ENCODE assay signal across 1 cellular context in genomic region chr22:21001601-21002325, GRCh38.
TF ChIP-seq lines count a peak whose summit lies in the region.

Gene THAP7, minus strand, starts transcription at chr22:21002118. Its CDS starts 207 bp downstream, at chr22:21001911.

TF ChIP-seq in HepG2, 621 proteins besides CTCF, POLR2A, EP300 and RAD21 (continued from another document and continues in another):
- TF ChIP-seq TCF12 (IDR thresholded peaks at IDR 0.05): no peak
- TF ChIP-seq TCF12 (CRISPR knock-in tag; IDR thresholded peaks at IDR 0.05): peak; percentile 59; the same call in 1 of the 2 replicates
- TF ChIP-seq, protein P1, sequence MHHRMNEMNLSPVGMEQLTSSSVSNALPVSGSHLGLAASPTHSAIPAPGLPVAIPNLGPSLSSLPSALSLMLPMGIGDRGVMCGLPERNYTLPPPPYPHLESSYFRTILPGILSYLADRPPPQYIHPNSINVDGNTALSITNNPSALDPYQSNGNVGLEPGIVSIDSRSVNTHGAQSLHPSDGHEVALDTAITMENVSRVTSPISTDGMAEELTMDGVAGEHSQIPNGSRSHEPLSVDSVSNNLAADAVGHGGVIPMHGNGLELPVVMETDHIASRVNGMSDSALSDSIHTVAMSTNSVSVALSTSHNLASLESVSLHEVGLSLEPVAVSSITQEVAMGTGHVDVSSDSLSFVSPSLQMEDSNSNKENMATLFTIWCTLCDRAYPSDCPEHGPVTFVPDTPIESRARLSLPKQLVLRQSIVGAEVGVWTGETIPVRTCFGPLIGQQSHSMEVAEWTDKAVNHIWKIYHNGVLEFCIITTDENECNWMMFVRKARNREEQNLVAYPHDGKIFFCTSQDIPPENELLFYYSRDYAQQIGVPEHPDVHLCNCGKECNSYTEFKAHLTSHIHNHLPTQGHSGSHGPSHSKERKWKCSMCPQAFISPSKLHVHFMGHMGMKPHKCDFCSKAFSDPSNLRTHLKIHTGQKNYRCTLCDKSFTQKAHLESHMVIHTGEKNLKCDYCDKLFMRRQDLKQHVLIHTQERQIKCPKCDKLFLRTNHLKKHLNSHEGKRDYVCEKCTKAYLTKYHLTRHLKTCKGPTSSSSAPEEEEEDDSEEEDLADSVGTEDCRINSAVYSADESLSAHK (CRISPR knock-in tag; IDR thresholded peaks at IDR 0.05; ENCODE audit: borderline replicate concordance): 0 out of 2 replicates have a peak, but pooled peaks have one; percentile 27
- TF ChIP-seq HHEX (CRISPR knock-in tag; IDR thresholded peaks at IDR 0.05): no peak
- TF ChIP-seq ATF5 (CRISPR knock-in tag; IDR thresholded peaks at IDR 0.05; ENCODE audit: low read depth): no peak
- peak; percentile 53 for TF ChIP-seq DR1 (CRISPR knock-in tag; IDR thresholded peaks at IDR 0.05)
- peak; percentile 88 for TF ChIP-seq ZNF205 (CRISPR knock-in tag; IDR thresholded peaks at IDR 0.05)
- peak; percentile 86 for TF ChIP-seq REPIN1 (CRISPR knock-in tag; IDR thresholded peaks at IDR 0.05; ENCODE audit: borderline replicate concordance, low read depth)
- TF ChIP-seq ZNF274 (CRISPR knock-in tag; IDR thresholded peaks at IDR 0.05): peak; percentile 69; the same call in 1 of the 2 replicates
- peak; percentile 75 for TF ChIP-seq HNRNPLL (IDR thresholded peaks at IDR 0.05; ENCODE audit: low read depth, low read length, poor library complexity, severe bottlenecking)
- TF ChIP-seq WIZ (CRISPR knock-in tag; IDR thresholded peaks at IDR 0.05): no peak
- peak; percentile 75 for TF ChIP-seq AGO2 (optimal IDR thresholded peaks at IDR 0.05; ENCODE audit: low read depth, low read length)
- TF ChIP-seq THAP9 (CRISPR knock-in tag; IDR thresholded peaks at IDR 0.05; ENCODE audit: borderline replicate concordance): peak; percentile 76
- peak; percentile 41; the same call in 1 of the 2 replicates for TF ChIP-seq ZBTB26 (CRISPR knock-in tag; IDR thresholded peaks at IDR 0.05; ENCODE audit: borderline replicate concordance)
- no peak for TF ChIP-seq ZNF441 (CRISPR knock-in tag; IDR thresholded peaks at IDR 0.05; ENCODE audit: borderline replicate concordance)
- TF ChIP-seq ZNF788 (CRISPR knock-in tag; IDR thresholded peaks at IDR 0.05; ENCODE audit: borderline replicate concordance): peak; percentile 25; the same call in 1 of the 2 replicates
- no peak for TF ChIP-seq ZSCAN22 (CRISPR knock-in tag; IDR thresholded peaks at IDR 0.05)
- peak; percentile 53 for TF ChIP-seq ZNF407 (CRISPR knock-in tag; IDR thresholded peaks at IDR 0.05; ENCODE audit: not compliant biosample characterization)
- TF ChIP-seq, protein P2, sequence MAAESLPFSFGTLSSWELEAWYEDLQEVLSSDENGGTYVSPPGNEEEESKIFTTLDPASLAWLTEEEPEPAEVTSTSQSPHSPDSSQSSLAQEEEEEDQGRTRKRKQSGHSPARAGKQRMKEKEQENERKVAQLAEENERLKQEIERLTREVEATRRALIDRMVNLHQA (CRISPR knock-in tag; IDR thresholded peaks at IDR 0.05): no peak
- peak; percentile 94 for TF ChIP-seq ZNF776 (CRISPR knock-in tag; IDR thresholded peaks at IDR 0.05)
- TF ChIP-seq ZNF83 (CRISPR knock-in tag; IDR thresholded peaks at IDR 0.05; ENCODE audit: borderline replicate concordance): peak; percentile 37; the same call in 1 of the 2 replicates
- peak; percentile 51; the same call in 1 of the 2 replicates for TF ChIP-seq SALL2 (CRISPR knock-in tag; IDR thresholded peaks at IDR 0.05)
- no peak; the same call in none of the 2 replicates for TF ChIP-seq NFE2L1 (CRISPR knock-in tag; IDR thresholded peaks at IDR 0.05; ENCODE audit: borderline replicate concordance)
- TF ChIP-seq ZNF615 (CRISPR knock-in tag; IDR thresholded peaks at IDR 0.05; ENCODE audit: borderline replicate concordance): no peak
- TF ChIP-seq SMAD1 (CRISPR knock-in tag; IDR thresholded peaks at IDR 0.05; ENCODE audit: borderline replicate concordance, low read depth): no peak; the same call in none of the 2 replicates
- no peak for TF ChIP-seq PHF5A (CRISPR knock-in tag; IDR thresholded peaks at IDR 0.05; ENCODE audit: low read depth, unreplicated experiment)
- TF ChIP-seq TBL1XR1 (IDR thresholded peaks at IDR 0.05; ENCODE audit: borderline replicate concordance, low read length, partially characterized antibody): no peak
- TF ChIP-seq HDAC6 (IDR thresholded peaks at IDR 0.05; ENCODE audit: low read depth, low read length): no peak
- TF ChIP-seq ZKSCAN5 (CRISPR knock-in tag; IDR thresholded peaks at IDR 0.05): no peak
- peak; percentile 75 for TF ChIP-seq SMAD9 (CRISPR knock-in tag; IDR thresholded peaks at IDR 0.05)
- TF ChIP-seq POLR2AphosphoS2 (IDR thresholded peaks at IDR 0.05; ENCODE audit: low read depth, low read length): 0 out of 2 replicates have a peak, but pooled peaks have one; percentile 16
- peak; percentile 91 for TF ChIP-seq MTA1 (CRISPR knock-in tag; IDR thresholded peaks at IDR 0.05; ENCODE audit: borderline replicate concordance)
- no peak for TF ChIP-seq NR3C1 (CRISPR knock-in tag; IDR thresholded peaks at IDR 0.05)
- peak; percentile 91 for TF ChIP-seq RNF2 (conservative IDR thresholded peaks at IDR 0.05; ENCODE audit: low read depth)
- TF ChIP-seq ZNF841 (CRISPR knock-in tag; IDR thresholded peaks at IDR 0.05; ENCODE audit: borderline replicate concordance): no peak
- peak; percentile 50 for TF ChIP-seq TBX3 (IDR thresholded peaks at IDR 0.05; ENCODE audit: borderline replicate concordance)
- no peak for TF ChIP-seq XBP1 (CRISPR knock-in tag; IDR thresholded peaks at IDR 0.05)
- peak; percentile 77; the same call in 1 of the 2 replicates for TF ChIP-seq MYNN (CRISPR knock-in tag; IDR thresholded peaks at IDR 0.05; ENCODE audit: low read depth)
- no peak for TF ChIP-seq ZNF672 (CRISPR knock-in tag; IDR thresholded peaks at IDR 0.05)
- TF ChIP-seq FOXA3 (CRISPR knock-in tag; IDR thresholded peaks at IDR 0.05): peak; percentile 16; the same call in 1 of the 2 replicates
- TF ChIP-seq, protein P3, sequence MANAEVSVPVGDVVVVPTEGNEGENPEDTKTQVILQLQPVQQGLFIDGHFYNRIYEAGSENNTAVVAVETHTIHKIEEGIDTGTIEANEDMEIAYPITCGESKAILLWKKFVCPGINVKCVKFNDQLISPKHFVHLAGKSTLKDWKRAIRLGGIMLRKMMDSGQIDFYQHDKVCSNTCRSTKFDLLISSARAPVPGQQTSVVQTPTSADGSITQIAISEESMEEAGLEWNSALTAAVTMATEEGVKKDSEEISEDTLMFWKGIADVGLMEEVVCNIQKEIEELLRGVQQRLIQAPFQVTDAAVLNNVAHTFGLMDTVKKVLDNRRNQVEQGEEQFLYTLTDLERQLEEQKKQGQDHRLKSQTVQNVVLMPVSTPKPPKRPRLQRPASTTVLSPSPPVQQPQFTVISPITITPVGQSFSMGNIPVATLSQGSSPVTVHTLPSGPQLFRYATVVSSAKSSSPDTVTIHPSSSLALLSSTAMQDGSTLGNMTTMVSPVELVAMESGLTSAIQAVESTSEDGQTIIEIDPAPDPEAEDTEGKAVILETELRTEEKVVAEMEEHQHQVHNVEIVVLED (CRISPR knock-in tag; IDR thresholded peaks at IDR 0.05; ENCODE audit: borderline replicate concordance): peak; percentile 87
- peak; percentile 62; the same call in 1 of the 2 replicates for TF ChIP-seq MTF1 (CRISPR knock-in tag; IDR thresholded peaks at IDR 0.05)
- TF ChIP-seq EEA1 (CRISPR knock-in tag; IDR thresholded peaks at IDR 0.05; ENCODE audit: borderline replicate concordance): no peak
- peak; percentile 74; the same call in 1 of the 2 replicates for TF ChIP-seq ZFP82 (CRISPR knock-in tag; IDR thresholded peaks at IDR 0.05; ENCODE audit: borderline replicate concordance)
- no peak for TF ChIP-seq SETDB1 (CRISPR knock-in tag; IDR thresholded peaks at IDR 0.05; ENCODE audit: borderline replicate concordance)
- 0 out of 2 replicates have a peak, but pooled peaks have one; percentile 33 for TF ChIP-seq ZNF121 (CRISPR knock-in tag; IDR thresholded peaks at IDR 0.05)
- TF ChIP-seq ZNF629 (CRISPR knock-in tag; conservative IDR thresholded peaks at IDR 0.05): no peak
- no peak for TF ChIP-seq ZBTB1 (CRISPR knock-in tag; IDR thresholded peaks at IDR 0.05; ENCODE audit: borderline replicate concordance)
- no peak for TF ChIP-seq FOXK2 (IDR thresholded peaks at IDR 0.05)
